Comparison of ENCODE assay signal across 8 cellular contexts in the genomic region with DNA sequence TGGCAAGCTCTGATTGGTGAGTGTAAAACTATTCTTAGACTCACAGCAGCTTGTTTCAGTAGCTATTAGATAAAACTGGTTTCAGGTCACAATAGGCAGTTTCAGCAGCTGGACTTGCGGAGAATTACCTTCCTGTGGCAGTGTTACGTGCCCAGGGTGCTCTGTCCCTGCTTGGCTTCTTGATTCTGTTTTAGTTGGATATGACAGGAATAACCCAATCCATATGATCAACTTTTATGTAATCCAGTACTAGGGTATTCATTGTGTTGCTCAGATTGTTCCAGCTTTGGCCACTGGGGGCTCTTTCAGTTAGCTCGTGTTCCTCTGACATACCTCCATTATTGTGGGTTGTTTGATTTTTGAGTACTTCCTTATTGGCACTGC. TPM values are rescaled to one million over a fixed set of nuclear protein-coding genes. Genes with fewer than 3 reads are reported as not detected.
DNase-seq lines count a peak whose midpoint lies in the region; ATAC-seq and TF ChIP-seq lines count a peak whose summit lies in the region.

No MANE protein-coding gene starts in this region.

- DNase-seq in DMS 273 (lab: John Stamatoyannopoulos, UW; ENCODE audit: unreplicated experiment) (peak; percentile 55), DMS 273 treated with DMSO at 0.1 percent for 48 hours (lab: John Stamatoyannopoulos, UW) (no peak), SIG-M5 treated with dmso at 0.1 percent for 504 hours (lab: John Stamatoyannopoulos, UW; ENCODE audit: unreplicated experiment) (peak; percentile 68), cardiac fibroblast (ENCODE audit: low read depth in 2 of 2) (peak; percentile 33 to 40), UCSD-AML1 (lab: John Stamatoyannopoulos, UW; ENCODE audit: unreplicated experiment) (no peak)
- DNase-seq in natural killer cell treated with Interleukin-12 subunit alpha and Interleukin-12 subunit beta and Interleukin-15 and Interleukin-18, amount 100 ng/mL, for 72 hours (ENCODE audit: low spot score), result no peak

- H3K4me3 ChIP-seq in cardiac fibroblast (replicated peaks in 1 of 2; ENCODE audit: low read depth in 2 of 2, low read length in 2 of 2), result no peak overlapping the region

- ATAC-seq in GM19463 (IDR thresholded peaks at IDR 0.05; ENCODE audit: unreplicated experiment), result peak; percentile 56
- ATAC-seq in HG03439 (IDR thresholded peaks at IDR 0.05; ENCODE audit: unreplicated experiment), result peak; percentile 53
- ATAC-seq in natural killer cell treated with Interleukin-12 subunit alpha and Interleukin-12 subunit beta and Interleukin-15 and Interleukin-18, amount 100 ng/mL, for 72 hours, result peak in 1 of 2 donors; percentile 45

- no peaks in the 10 kb centered on the region for H3K27me3 Mint-ChIP-seq in natural killer cell treated with Interleukin-12 subunit alpha and Interleukin-12 subunit beta and Interleukin-15 and Interleukin-18, amount 100 ng/mL, for 72 hours

- peak overlapping the region; percentile 66 to 73 for H3K27ac Mint-ChIP-seq in natural killer cell treated with Interleukin-12 subunit alpha and Interleukin-12 subunit beta and Interleukin-15 and Interleukin-18, amount 100 ng/mL, for 72 hours

- H3K4me3 Mint-ChIP-seq in natural killer cell treated with Interleukin-12 subunit alpha and Interleukin-12 subunit beta and Interleukin-15 and Interleukin-18, amount 100 ng/mL, for 72 hours, result no peak overlapping the region

- H3K36me3 Mint-ChIP-seq in natural killer cell treated with Interleukin-12 subunit alpha and Interleukin-12 subunit beta and Interleukin-15 and Interleukin-18, amount 100 ng/mL, for 72 hours, result no peaks in the 10 kb centered on the region

- peaks cover 70 to 75% of the 10 kb centered on the region in 2 donors for H3K4me1 Mint-ChIP-seq in natural killer cell treated with Interleukin-12 subunit alpha and Interleukin-12 subunit beta and Interleukin-15 and Interleukin-18, amount 100 ng/mL, for 72 hours (ENCODE audit: low read depth in 2 of 2)

- TF ChIP-seq CTCF in cardiac fibroblast (IDR thresholded peaks at IDR 0.05; ENCODE audit: low read depth, low read length), result peak; percentile 57

- H3K9me3 Mint-ChIP-seq in natural killer cell treated with Interleukin-12 subunit alpha and Interleukin-12 subunit beta and Interleukin-15 and Interleukin-18, amount 100 ng/mL, for 72 hours, result no peaks in the 10 kb centered on the region

RNA-seq across cellular contexts. Expression of a gene that starts 43.1 kb away (rescaled TPM):
- total RNA-seq in natural killer cell treated with Interleukin-12 subunit alpha and Interleukin-12 subunit beta and Interleukin-15 and Interleukin-18, amount 100 ng/mL, for 72 hours, result 100 to 1,000 TPM in 1 of 2 donors, 10 to 100 TPM in 1; 65.0 to 150 TPM

Comparison
In these comparisons a context has a peak if more than half of its experiments do, and no peak if none do; other contexts are left out.
1. DNase-seq: peak in DMS 273 (single experiment), SIG-M5 treated with dmso at 0.1 percent for 504 hours (single experiment) and cardiac fibroblast (2 of 2); none in DMS 273 treated with DMSO at 0.1 percent for 48 hours (single experiment), natural killer cell treated with Interleukin-12 subunit alpha and Interleukin-12 subunit beta and Interleukin-15 and Interleukin-18, amount 100 ng/mL, for 72 hours (single experiment) and UCSD-AML1 (single experiment).